In genomic region chr3:57557088-57557537, GRCh38 we compare ENCODE assay signal across 1 cellular context.
TF ChIP-seq lines count a peak whose summit lies in the region.

No MANE protein-coding gene starts in this region.

TF ChIP-seq in HepG2, 621 proteins besides CTCF, POLR2A, EP300 and RAD21:
- peak; percentile 21; the same call in 1 of the 2 replicates for TF ChIP-seq SIN3B (IDR thresholded peaks at IDR 0.05; ENCODE audit: low read length)
- TF ChIP-seq ZNF280B (CRISPR knock-in tag; IDR thresholded peaks at IDR 0.05; ENCODE audit: borderline replicate concordance), result peak; percentile 45; the same call in 1 of the 2 replicates
- 0 out of 2 replicates have a peak, but pooled peaks have one; percentile 34 for TF ChIP-seq ARHGAP35 (CRISPR knock-in tag; IDR thresholded peaks at IDR 0.05; ENCODE audit: borderline replicate concordance)
- peak; percentile 12; the same call in 1 of the 2 replicates for TF ChIP-seq STAG1 (CRISPR knock-in tag; IDR thresholded peaks at IDR 0.05)
- 0 out of 2 replicates have a peak, but pooled peaks have one; percentile 47 for TF ChIP-seq HNRNPL (IDR thresholded peaks at IDR 0.05; ENCODE audit: low read depth, low read length)
- TF ChIP-seq GABPA (IDR thresholded peaks at IDR 0.05; ENCODE audit: low read depth, low read length), result no peak
- peak; percentile 16; the same call in 1 of the 2 replicates for TF ChIP-seq GABPA (CRISPR knock-in tag; IDR thresholded peaks at IDR 0.05; ENCODE audit: low read depth)
- peak; percentile 18; the same call in 1 of the 2 replicates for TF ChIP-seq MIER3 (CRISPR knock-in tag; IDR thresholded peaks at IDR 0.05; ENCODE audit: borderline replicate concordance)
- peak; percentile 72 for TF ChIP-seq DZIP1 (CRISPR knock-in tag; IDR thresholded peaks at IDR 0.05)
- TF ChIP-seq GABPB1 (CRISPR knock-in tag; IDR thresholded peaks at IDR 0.05), result no peak
- 0 out of 2 replicates have a peak, but pooled peaks have one; percentile 38 for TF ChIP-seq THAP8 (CRISPR knock-in tag; IDR thresholded peaks at IDR 0.05; ENCODE audit: borderline replicate concordance)
- peak; percentile 79 for TF ChIP-seq SAP130 (CRISPR knock-in tag; IDR thresholded peaks at IDR 0.05; ENCODE audit: low read depth)
- TF ChIP-seq ZNF557 (CRISPR knock-in tag; IDR thresholded peaks at IDR 0.05), result no peak
- no peak for TF ChIP-seq ZNF274 (CRISPR knock-in tag; IDR thresholded peaks at IDR 0.05)
- TF ChIP-seq ZNF891 (CRISPR knock-in tag; IDR thresholded peaks at IDR 0.05), result peak; percentile 26; the same call in 1 of the 2 replicates
- TF ChIP-seq ZNF441 (CRISPR knock-in tag; IDR thresholded peaks at IDR 0.05; ENCODE audit: borderline replicate concordance), result 0 out of 2 replicates have a peak, but pooled peaks have one; percentile 29
- TF ChIP-seq SALL2 (CRISPR knock-in tag; IDR thresholded peaks at IDR 0.05), result no peak
- 0 out of 2 replicates have a peak, but pooled peaks have one; percentile 37 for TF ChIP-seq DNMT1 (CRISPR knock-in tag; IDR thresholded peaks at IDR 0.05)
- no peak for TF ChIP-seq POGK (CRISPR knock-in tag; conservative IDR thresholded peaks at IDR 0.05)
- TF ChIP-seq SIN3A (IDR thresholded peaks at IDR 0.05; ENCODE audit: borderline replicate concordance, low read depth, low read length), result peak; percentile 45; the same call in 1 of the 2 replicates
- peak; percentile 48; the same call in 1 of the 2 replicates for TF ChIP-seq CEBPB (IDR thresholded peaks at IDR 0.05; ENCODE audit: borderline replicate concordance, low read depth, low read length)
- TF ChIP-seq ISX (CRISPR knock-in tag; conservative IDR thresholded peaks at IDR 0.05), result no peak
- 0 out of 2 replicates have a peak, but pooled peaks have one; percentile 65 for TF ChIP-seq NRL (CRISPR knock-in tag; IDR thresholded peaks at IDR 0.05; ENCODE audit: borderline replicate concordance)
- 0 out of 2 replicates have a peak, but pooled peaks have one; percentile 7 for TF ChIP-seq ZNF225 (CRISPR knock-in tag; IDR thresholded peaks at IDR 0.05)
- 0 out of 2 replicates have a peak, but pooled peaks have one; percentile 60 for TF ChIP-seq TGIF2 (CRISPR knock-in tag; IDR thresholded peaks at IDR 0.05)
- peak; percentile 45; the same call in 1 of the 2 replicates for TF ChIP-seq MAX (IDR thresholded peaks at IDR 0.05)
- TF ChIP-seq ZBTB4 (CRISPR knock-in tag; IDR thresholded peaks at IDR 0.05; ENCODE audit: borderline replicate concordance), result 0 out of 2 replicates have a peak, but pooled peaks have one; percentile 2
TF ChIP-seq in HepG2: peak in this region for 20.
